ENCODE assay signal across 11 cellular contexts in the genomic region with DNA sequence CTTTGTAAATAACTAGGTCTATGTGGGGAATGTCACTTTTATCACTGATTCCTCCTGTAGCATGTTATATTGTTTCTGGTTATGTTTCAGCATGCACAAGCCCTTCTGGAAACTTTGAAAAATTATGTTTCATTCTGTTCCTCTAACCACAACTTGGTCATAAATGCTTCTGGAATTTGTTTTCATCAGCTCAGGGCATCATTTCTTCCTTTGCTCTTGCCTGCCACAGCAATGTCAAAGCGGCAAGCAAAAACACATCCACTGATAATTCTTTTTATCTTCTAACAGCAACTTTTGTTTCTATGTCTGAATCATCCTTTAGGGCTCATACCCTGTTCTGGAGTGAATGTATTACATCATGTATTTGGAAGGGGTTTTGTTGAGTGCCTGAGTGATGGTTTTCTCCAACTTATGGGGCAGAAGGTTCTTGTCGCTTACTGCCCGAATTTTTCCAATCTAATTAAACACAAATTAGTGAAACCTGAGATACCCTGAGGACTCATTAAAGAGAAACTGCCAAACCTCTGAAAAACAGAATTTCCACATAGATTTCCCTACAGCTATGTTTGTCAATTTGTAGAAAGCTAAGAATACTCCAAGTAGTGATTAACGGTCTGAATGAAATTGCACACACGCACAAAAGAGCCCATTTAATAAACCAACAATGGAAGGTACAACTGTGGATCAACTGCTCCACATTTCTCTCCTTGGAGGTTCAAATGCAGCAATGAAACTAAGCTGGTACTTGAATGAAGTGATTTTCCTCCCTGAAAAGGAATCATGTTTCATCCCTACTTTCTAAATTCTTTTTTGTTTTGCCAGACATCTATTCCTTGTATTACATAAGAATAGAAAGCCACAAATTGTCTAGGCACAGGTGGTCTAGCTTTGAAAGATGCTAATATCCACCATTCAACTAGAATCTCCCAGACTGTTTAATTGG.
DNase-seq lines count a peak whose midpoint lies in the region; ATAC-seq and TF ChIP-seq lines count a peak whose summit lies in the region.
"Had no signal": no experiment of that assay in that cellular context is flagged by ENCODE, and none has a peak within 500 bp of the region (broad histone marks: within the 10 kb centered on the region; RNA-seq: fewer than 3 reads in every experiment).

No MANE protein-coding gene starts in this region.

- H3K27ac Mint-ChIP-seq in brain = peak overlapping the region in 3 of 5 experiments; percentile 13 to 45 (median 13)
- peak overlapping the region; percentile 32 to 91 (median 88) for H3K27ac Mint-ChIP-seq in nephron

- peak; percentile 30 for DNase-seq in Daoy (ENCODE audit: low read depth)
- DNase-seq in NCI-H1930 (lab: John Stamatoyannopoulos, UW) = peak; percentile 54
- no peak for DNase-seq in substantia nigra (lab: John Stamatoyannopoulos, UW)
- no peak for DNase-seq in nucleus accumbens (lab: John Stamatoyannopoulos, UW)
- DNase-seq in G401 (ENCODE audit: low spot score) = no peak
- DNase-seq: NCI-H1694 treated with DMSO at 0.1 percent for 48 hours, posterior cingulate gyrus had no signal

- H3K9me3 Mint-ChIP-seq in brain (peaks cover 7 to 9% (median 7%) of the 10 kb centered on the region in 5 experiments), nephron (peaks cover 7% of the 10 kb centered on the region)

- ATAC-seq in HG02981 (IDR thresholded peaks at IDR 0.05; ENCODE audit: unreplicated experiment) = no peak

- H3K27ac ChIP-seq in substantia nigra (ENCODE audit: low read depth, low read length, poor library complexity, severe bottlenecking) = no peak overlapping the region
- H3K27ac ChIP-seq: thoracic aorta had no signal

- H3K4me3 Mint-ChIP-seq in brain (no peak overlapping the region), nephron (no peak overlapping the region)

- TF ChIP-seq CTCF in brain (conservative IDR thresholded peaks at IDR 0.05) (no peak), nephron (IDR thresholded peaks at IDR 0.05; ENCODE audit: unreplicated experiment in 3 of 3) (no peak)

- H3K27me3 Mint-ChIP-seq in brain = peaks cover 4% of the 10 kb centered on the region
- H3K27me3 Mint-ChIP-seq in nephron (ENCODE audit: low read depth) = no peaks in the 10 kb centered on the region

- H3K36me3 Mint-ChIP-seq in brain (no peaks in the 10 kb centered on the region), nephron (ENCODE audit: low read depth) (peaks cover 3% of the 10 kb centered on the region)

- peaks cover 18% of the 10 kb centered on the region for H3K4me1 Mint-ChIP-seq in brain
- peaks cover 20% of the 10 kb centered on the region for H3K4me1 Mint-ChIP-seq in nephron

- in situ Hi-C loops in G401 (cut with HindIII; ENCODE audit: low sequenced_read_pairs) = no loop called here

Comparison
In these comparisons a context has a peak if more than half of its experiments do, and no peak if none do; other contexts are left out.
1. DNase-seq: peak in Daoy (single experiment) and NCI-H1930 (2 of 2); none in substantia nigra (0 of 49), nucleus accumbens (0 of 56) and G401 (single experiment).